Comparison of ENCODE assay signal across 32 cellular contexts in genomic region chr1:100782473-100783010, GRCh38.
"Had no signal": no experiment of that assay in that cellular context is flagged by ENCODE, and none has a peak within 500 bp of the region (broad histone marks: within the 10 kb centered on the region; RNA-seq: fewer than 3 reads in every experiment).

No MANE protein-coding gene starts in this region.

- H3K27ac ChIP-seq: adrenal gland, body of pancreas, esophagus muscularis mucosa, foreskin keratinocyte, gastrocnemius medialis, heart left ventricle, VCaP had no signal

- H3K9me3 ChIP-seq: adrenal gland, body of pancreas, esophagus muscularis mucosa, gastrocnemius medialis had no signal

- H3K36me3 ChIP-seq: adrenal gland, esophagus muscularis mucosa, gastrocnemius medialis, heart left ventricle had no signal

- H3K4me3 ChIP-seq: adrenal gland, body of pancreas, esophagus muscularis mucosa, gastrocnemius medialis, heart left ventricle had no signal

- FAIRE-seq: colon, TTC549 had no signal

- DNase-seq: activated CD4-positive, alpha-beta T cell treated with anti-CD3 and anti-CD28 coated beads for 1 hour; activated CD4-positive, alpha-beta T cell treated with anti-CD3 and anti-CD28 coated beads for 4 hours; activated CD4-positive, alpha-beta T cell treated with anti-CD3 and anti-CD28 coated beads, Interleukin-2, amount 50 U/mL, for 1 hour; activated CD4-positive, alpha-beta T cell treated with anti-CD3 and anti-CD28 coated beads, Interleukin-2, amount 50 U/mL, for 48 hours; activated CD8-positive, alpha-beta memory T cell treated with anti-CD3 and anti-CD28 coated beads for 24 hours; activated CD8-positive, alpha-beta T cell treated with anti-CD3 and anti-CD28 coated beads for 36 hours; activated effector memory CD4-positive, alpha-beta T cell treated with Interleukin-2 at 50 U/mL for 16 hours; activated gamma-delta T cell treated with Interleukin-2 at 50 U/mL for 16 hours; activated naive CD4-positive, alpha-beta T cell treated with anti-CD3 and anti-CD28 coated beads, Interleukin-2, amount 50 U/mL, for 16 hours; activated naive CD4-positive, alpha-beta T cell treated with Interleukin-2 at 50 U/mL for 16 hours; activated T-cell treated with anti-CD3 and anti-CD28 coated beads, Interleukin-2, amount 50 U/mL, for 4 hours; adrenal gland; amygdala; aorta; body of pancreas; caudate nucleus; cortex of kidney; dermis blood vessel endothelial cell; effector CD4-positive, alpha-beta T cell; effector memory CD8-positive, alpha-beta T cell; erythroblast; foreskin keratinocyte; gastrocnemius medialis; glutamatergic neuron; heart left ventricle; T-helper 2 cell had no signal

- H3K4me1 ChIP-seq: adrenal gland, body of pancreas, esophagus muscularis mucosa, foreskin keratinocyte, gastrocnemius medialis had no signal

- H3K27me3 ChIP-seq: adrenal gland, body of pancreas, esophagus muscularis mucosa, foreskin keratinocyte, gastrocnemius medialis, heart left ventricle had no signal

- ATAC-seq: activated CD8-positive, alpha-beta T cell treated with anti-CD3 and anti-CD28 coated beads for 36 hours; activated T-cell treated with anti-CD3 and anti-CD28 coated beads, Interleukin-2, amount 50 U/mL, for 4 hours; activated T-helper 17 cell treated with anti-CD3 and anti-CD28 coated beads, Interleukin-2, amount 50 U/mL, for 72 hours; body of pancreas; effector memory CD8-positive, alpha-beta T cell; foreskin keratinocyte; gastrocnemius medialis; heart left ventricle; WTC11 had no signal
